Comparison of ENCODE assay signal across 8 cellular contexts in the genomic region with DNA sequence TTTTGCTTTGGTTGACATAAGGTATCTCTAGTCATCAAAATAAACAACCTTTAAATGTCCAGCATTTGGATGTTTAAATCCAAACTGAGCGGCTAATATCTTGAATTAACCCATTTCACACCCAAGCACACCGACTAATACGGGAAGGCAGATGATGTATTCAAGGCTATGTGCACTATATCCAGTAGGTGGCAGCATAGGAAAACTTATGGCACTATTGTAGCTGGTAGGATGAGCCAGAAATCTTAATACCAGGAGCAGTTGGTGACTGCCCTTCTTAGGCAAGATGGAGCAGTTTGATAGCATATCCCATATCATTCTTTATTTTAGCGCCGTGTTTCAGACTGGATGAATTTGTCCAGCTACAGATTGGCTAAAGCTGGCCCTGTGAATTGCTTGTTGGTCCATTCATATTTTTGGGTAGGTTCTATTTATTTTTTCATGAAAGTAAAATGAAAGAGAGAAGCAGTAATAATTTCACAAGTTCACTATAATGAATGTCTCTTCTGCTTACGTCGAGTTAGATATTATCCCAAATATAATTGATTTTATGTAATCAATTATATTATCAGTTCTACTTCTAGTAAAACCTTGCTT. TPM values are rescaled to one million over a fixed set of nuclear protein-coding genes. Genes with fewer than 3 reads are reported as not detected.
DNase-seq lines count a peak whose midpoint lies in the region; ATAC-seq, FAIRE-seq and TF ChIP-seq lines count a peak whose summit lies in the region.

No MANE protein-coding gene starts in this region.

- H3K9me3 Mint-ChIP-seq in Calu3 (ENCODE audit: low read depth, unreplicated experiment), result no peaks in the 10 kb centered on the region
- no peaks in the 10 kb centered on the region for H3K9me3 Mint-ChIP-seq in activated T-helper 2 cell treated with anti-CD3 and anti-CD28 coated beads, Interferon-gamma antibody, Interleukin-2, Interleukin-4, amounts not matched to agents 10 μg/mL and 5 μg/mL and 100 μg/mL, durations not matched to agents 14 hours and 24 hours and 36 hours

- H3K9me1 ChIP-seq in endothelial cell of umbilical vein (replicated peaks; ENCODE audit: control insufficient read depth, extremely low read depth, insufficient read depth, low read length), result no peaks in the 10 kb centered on the region

- H4K20me1 ChIP-seq in endothelial cell of umbilical vein (replicated peaks; ENCODE audit: control insufficient read depth, extremely low read depth, insufficient read depth, low read length), result no peaks in the 10 kb centered on the region

- no peaks in the 10 kb centered on the region for H3K79me2 ChIP-seq in endothelial cell of umbilical vein (ENCODE audit: control insufficient read depth, insufficient read depth, low read length)

- no peak overlapping the region for H3K4me3 Mint-ChIP-seq in Calu3 (ENCODE audit: low read depth, unreplicated experiment)
- no peak overlapping the region for H3K4me3 Mint-ChIP-seq in activated T-helper 2 cell treated with anti-CD3 and anti-CD28 coated beads, Interferon-gamma antibody, Interleukin-2, Interleukin-4, amounts not matched to agents 10 μg/mL and 5 μg/mL and 100 μg/mL, durations not matched to agents 14 hours and 24 hours and 36 hours (ENCODE audit: low read depth)

- peak; percentile 92 for ATAC-seq in GM18873 (IDR thresholded peaks at IDR 0.05; ENCODE audit: low FRiP score, unreplicated experiment)
- ATAC-seq in HG03039 (IDR thresholded peaks at IDR 0.05; ENCODE audit: unreplicated experiment), result peak; percentile 94

- dilution Hi-C loops in endothelial cell of umbilical vein (cut with MboI; ENCODE audit: extremely low pct_ligation_motif_present, low sequenced_read_pairs), result no loop called here

- FAIRE-seq in endothelial cell of umbilical vein (lab: Jason Lieb, UNC), result peak; percentile 75

- no peaks in the 10 kb centered on the region for H3K36me3 ChIP-seq in endothelial cell of umbilical vein (ENCODE audit: control insufficient read depth in 2 of 2, extremely low read depth in 1 of 2, insufficient read depth in 2 of 2, low read length in 2 of 2)

- no TSS peak for BruUV-seq in Calu3 (replicated peaks; lab: Mats Ljungman, UMichigan)
- BruUV-seq in endothelial cell of umbilical vein (replicated peaks; lab: Mats Ljungman, UMichigan), result no TSS peak

- no peaks in the 10 kb centered on the region for H3K27me3 Mint-ChIP-seq in Calu3 (ENCODE audit: unreplicated experiment)
- H3K27me3 Mint-ChIP-seq in activated T-helper 2 cell treated with anti-CD3 and anti-CD28 coated beads, Interferon-gamma antibody, Interleukin-2, Interleukin-4, amounts not matched to agents 10 μg/mL and 5 μg/mL and 100 μg/mL, durations not matched to agents 14 hours and 24 hours and 36 hours (ENCODE audit: low read depth), result no peaks in the 10 kb centered on the region

- TF ChIP-seq CTCF in Calu3 (IDR thresholded peaks at IDR 0.05; ENCODE audit: unreplicated experiment), result peak; percentile 37
- peak; percentile 53 to 77 for TF ChIP-seq CTCF in endothelial cell of umbilical vein (IDR thresholded peaks at IDR 0.05; ENCODE audit: extremely low read depth in 1 of 2, insufficient read depth in 1 of 2, low read depth in 1 of 2, low read length in 2 of 2)

- H3K27ac ChIP-seq in endothelial cell of umbilical vein (ENCODE audit: insufficient read depth, low read depth, low read length), result no peak overlapping the region

- no peaks in the 10 kb centered on the region for H3K4me1 ChIP-seq in endothelial cell of umbilical vein (ENCODE audit: control insufficient read depth, extremely low read depth, insufficient read depth, low read length)

- H3K4me1 Mint-ChIP-seq in Calu3 (ENCODE audit: low read depth, unreplicated experiment), result peaks cover 13% of the 10 kb centered on the region
- no peaks in the 10 kb centered on the region for H3K4me1 Mint-ChIP-seq in activated T-helper 2 cell treated with anti-CD3 and anti-CD28 coated beads, Interferon-gamma antibody, Interleukin-2, Interleukin-4, amounts not matched to agents 10 μg/mL and 5 μg/mL and 100 μg/mL, durations not matched to agents 14 hours and 24 hours and 36 hours (ENCODE audit: low read depth)

- DNase-seq in Calu3 (peak; percentile 53), NCI-H1436 treated with DMSO at 0.1 percent for 48 hours (lab: John Stamatoyannopoulos, UW) (peak; percentile 50), SK-N-DZ (ENCODE audit: low spot score) (peak; percentile 82), endothelial cell of umbilical vein (ENCODE audit: low read depth, low spot score) (peak; percentile 87), midbrain (lab: John Stamatoyannopoulos, UW) (peak; percentile 83)
- no peak for DNase-seq in activated T-helper 2 cell treated with anti-CD3 and anti-CD28 coated beads, Interferon-gamma antibody, Interleukin-2, Interleukin-4, amounts not matched to agents 10 μg/mL and 5 μg/mL and 100 μg/mL, durations not matched to agents 14 hours and 24 hours and 36 hours (ENCODE audit: low spot score)

- no peaks in the 10 kb centered on the region for H3K36me3 Mint-ChIP-seq in Calu3 (ENCODE audit: insufficient read depth, unreplicated experiment)
- no peaks in the 10 kb centered on the region for H3K36me3 Mint-ChIP-seq in activated T-helper 2 cell treated with anti-CD3 and anti-CD28 coated beads, Interferon-gamma antibody, Interleukin-2, Interleukin-4, amounts not matched to agents 10 μg/mL and 5 μg/mL and 100 μg/mL, durations not matched to agents 14 hours and 24 hours and 36 hours (ENCODE audit: low read depth)

- CTCF ChIA-PET in Calu3 (lab: Charles Lee), result interaction anchor here (0.7 to 3.0 kb wide), 4 partner anchors 94 to 380 kb away, joined by 4 to 14 read pairs (median 4); no protein-coding TSS in a partner anchor
- CTCF ChIA-PET in endothelial cell of umbilical vein (lab: Charles Lee), result interaction anchor here (0.6 to 8.4 kb wide), 33 partner anchors 9 to 610 kb away, joined by 3 to 256 read pairs (median 5); no protein-coding TSS in a partner anchor

- H3K27me3 ChIP-seq in endothelial cell of umbilical vein (ENCODE audit: control insufficient read depth in 2 of 2, insufficient read depth in 2 of 2, low read length in 2 of 2), result peaks cover 0 to 1% of the 10 kb centered on the region in 2 experiments

- no peak overlapping the region for H3K4me2 ChIP-seq in endothelial cell of umbilical vein (ENCODE audit: insufficient read depth, low read length)

- intact Hi-C loops in Calu3 (cut with micrococcal nuclease; ENCODE audit: unreplicated experiment), result loop anchor here (1.0 to 10.0 kb wide), 5 partner anchors 154 to 608 kb away; no protein-coding TSS in a partner anchor
- intact Hi-C loops in endothelial cell of umbilical vein (cut with micrococcal nuclease), result loop anchor here (1.0 to 5.0 kb wide), 5 partner anchors 151 to 602 kb away; partner anchors contain the start of gene LIMCH1
- intact Hi-C loops in activated T-helper 2 cell treated with anti-CD3 and anti-CD28 coated beads, Interferon-gamma antibody, Interleukin-2, Interleukin-4, amounts not matched to agents 10 μg/mL and 5 μg/mL and 100 μg/mL, durations not matched to agents 14 hours and 24 hours and 36 hours (cut with micrococcal nuclease), result loop anchor here (1.0 to 2.0 kb wide), 4 partner anchors 363 to 608 kb away; no protein-coding TSS in a partner anchor

- H3K27ac Mint-ChIP-seq in Calu3 (ENCODE audit: unreplicated experiment), result no peak overlapping the region
- no peak overlapping the region for H3K27ac Mint-ChIP-seq in activated T-helper 2 cell treated with anti-CD3 and anti-CD28 coated beads, Interferon-gamma antibody, Interleukin-2, Interleukin-4, amounts not matched to agents 10 μg/mL and 5 μg/mL and 100 μg/mL, durations not matched to agents 14 hours and 24 hours and 36 hours

- H3K9ac ChIP-seq in endothelial cell of umbilical vein (replicated peaks; ENCODE audit: extremely low read depth, insufficient read depth, low read length), result no peak overlapping the region

- no peak overlapping the region for H2AFZ ChIP-seq in endothelial cell of umbilical vein (ENCODE audit: low read depth, low read length)

- no peaks in the 10 kb centered on the region for H3K9me3 ChIP-seq in endothelial cell of umbilical vein (replicated peaks; ENCODE audit: control insufficient read depth, insufficient read depth, low read length)

- no peak for TF ChIP-seq POLR2A in endothelial cell of umbilical vein (IDR thresholded peaks at IDR 0.05; ENCODE audit: low read depth, low read length)

- no peak overlapping the region for H3K4me3 ChIP-seq in endothelial cell of umbilical vein (replicated peaks in 1 of 3; ENCODE audit: insufficient read depth in 1 of 3, low read depth in 1 of 3, low read length in 3 of 3)

- POLR2A ChIA-PET in endothelial cell of umbilical vein (lab: Charles Lee), result no interaction called here

TF ChIP-seq in endothelial cell of umbilical vein, 7 proteins besides CTCF, POLR2A, EP300 and RAD21:
- TF ChIP-seq GATA2 (IDR thresholded peaks at IDR 0.05; ENCODE audit: insufficient read depth, insufficient read length, low read depth, low read length), result peak; percentile 36
- TF ChIP-seq MYC (IDR thresholded peaks at IDR 0.05; ENCODE audit: low read depth, low read length), result no peak

RNA-seq across cellular contexts. Expression of gene UCHL1, which starts 24.4 kb away (rescaled TPM):
- total RNA-seq in Calu3 (2022), result 17.2 and 19.3 TPM in 2 replicates
- 2,506 and 2,812 TPM in 2 replicates for polyA plus RNA-seq in SK-N-DZ (2014; cell fraction: cytosol; rRNA removed)
- polyA plus RNA-seq in SK-N-DZ (2014; cell fraction: nucleus; rRNA removed), result 4,720 and 4,854 TPM in 2 replicates
- 328 and 501 TPM in 2 replicates for total RNA-seq in endothelial cell of umbilical vein
- polyA plus RNA-seq in endothelial cell of umbilical vein, result 915 and 1,128 TPM in 2 replicates
- polyA plus RNA-seq in endothelial cell of umbilical vein (2011; cell fraction: cytosol; rRNA removed), result 796 and 883 TPM in 2 replicates
- polyA plus RNA-seq in endothelial cell of umbilical vein (2011; cell fraction: nucleus; rRNA removed), result 1,314 and 1,532 TPM in 2 replicates
- 549 and 657 TPM in 2 replicates for polyA plus RNA-seq in endothelial cell of umbilical vein (2012)
- 243 and 281 TPM in 2 replicates for polyA minus RNA-seq in endothelial cell of umbilical vein
- not detected for polyA minus RNA-seq in endothelial cell of umbilical vein (2011; cell fraction: cytosol; rRNA and poly(A)+ RNA removed)
- 91.5 and 114 TPM in 2 replicates for polyA minus RNA-seq in endothelial cell of umbilical vein (2011; cell fraction: nucleus; rRNA and poly(A)+ RNA removed)
- total RNA-seq in activated T-helper 2 cell treated with anti-CD3 and anti-CD28 coated beads, Interferon-gamma antibody, Interleukin-2, Interleukin-4, amounts not matched to agents 10 μg/mL and 5 μg/mL and 100 μg/mL, durations not matched to agents 14 hours and 24 hours and 36 hours, result 0.48 and 0.83 TPM in 2 replicates

Comparison
In these comparisons a context has a peak if more than half of its experiments do, and no peak if none do; other contexts are left out.
1. RNA of gene UCHL1, which starts 24.4 kb away (total RNA-seq): 328 to 501 TPM in endothelial cell of umbilical vein; 17.2 to 19.3 TPM in Calu3 and 0.48 to 0.83 TPM in activated T-helper 2 cell treated with anti-CD3 and anti-CD28 coated beads, Interferon-gamma antibody, Interleukin-2, Interleukin-4, amounts not matched to agents 10 μg/mL and 5 μg/mL and 100 μg/mL, durations not matched to agents 14 hours and 24 hours and 36 hours; every median in the first group is over 10 times any median in the second.